12 cellular contexts compared by ENCODE assay signal in genomic region chr2:42385225-42385624, GRCh38. TPM values are rescaled to one million over a fixed set of nuclear protein-coding genes. Genes with fewer than 3 reads are reported as not detected.
A peak's percentile ranks its signal among the peaks of the same experiment; 100 is the strongest.
DNase-seq lines count a peak whose midpoint lies in the region; ATAC-seq and TF ChIP-seq lines count a peak whose summit lies in the region.
"Had no signal": no experiment of that assay in that cellular context is flagged by ENCODE, and none has a peak within 500 bp of the region (broad histone marks: within the 10 kb centered on the region; RNA-seq: fewer than 3 reads in every experiment).

No MANE protein-coding gene starts in this region.

- H3K36me3 ChIP-seq in Caco-2 (ENCODE audit: control insufficient read depth, insufficient read depth, low read length) (no peaks in the 10 kb centered on the region), left lung (no peaks in the 10 kb centered on the region)
- H3K36me3 ChIP-seq: esophagus muscularis mucosa had no signal

- no peak overlapping the region for H3K27ac ChIP-seq in left lung
- H3K27ac ChIP-seq: esophagus muscularis mucosa had no signal

- in situ Hi-C loops in astrocyte of the cerebellum (cut with HindIII; ENCODE audit: low sequenced_read_pairs), result no loop called here

- DNase-seq in Caco-2 (peak; percentile 60 to 63), HuH-7 (ENCODE audit: low spot score) (peak; percentile 39), astrocyte of the cerebellum (ENCODE audit: low read depth) (no peak), left lung (no peak), mesenteric fat pad (ENCODE audit: low spot score) (no peak), globus pallidus (ENCODE audit: low spot score) (no peak), AML-193 (lab: John Stamatoyannopoulos, UW) (no peak)
- no peak for DNase-seq in stimulated activated naive CD4-positive, alpha-beta T cell treated with Interleukin-2 at 50 U/mL for 16 hours (lab: John Stamatoyannopoulos, UW)
- DNase-seq: NCI-H2107, T-helper 9 cell had no signal

- BruUV-seq in Caco-2 (replicated peaks; lab: Mats Ljungman, UMichigan), result no TSS peak

- intact Hi-C loops in Caco-2 (cut with micrococcal nuclease; ENCODE audit: unreplicated experiment) (loop anchor here (2.0 to 5.0 kb wide), 2 partner anchors 77 to 278 kb away; no protein-coding TSS in a partner anchor), left lung (cut with DNase I) (no loop called here)

- CTCF ChIA-PET in Caco-2 (lab: Charles Lee), result interaction anchor here (0.6 to 0.9 kb wide), 4 partner anchors 13 to 278 kb away, joined by 3 to 10 read pairs (median 4); no protein-coding TSS in a partner anchor

- H3K27me3 ChIP-seq in Caco-2 (replicated peaks; ENCODE audit: control insufficient read depth, insufficient read depth, low read length) (0 out of 2 replicates have a peak, but pooled peaks cover 1% of the 10 kb centered on the region), left lung (no peaks in the 10 kb centered on the region)
- H3K27me3 ChIP-seq: esophagus muscularis mucosa had no signal

- peaks cover 4% of the 10 kb centered on the region for H3K4me1 Mint-ChIP-seq in Caco-2 (ENCODE audit: low read depth, unreplicated experiment)

- TF ChIP-seq CTCF in Caco-2 (IDR thresholded peaks at IDR 0.05; ENCODE audit: insufficient read depth in 1 of 2, low read depth in 1 of 2, low read length in 1 of 2, severe bottlenecking in 1 of 2, unreplicated experiment in 1 of 2), result peak; percentile 37 to 77
- TF ChIP-seq CTCF in astrocyte of the cerebellum (IDR thresholded peaks at IDR 0.05; ENCODE audit: low read depth, low read length, missing control alignments), result peak; percentile 31
- TF ChIP-seq CTCF in left lung (IDR thresholded peaks at IDR 0.05), result no peak

- H3K27ac Mint-ChIP-seq in Caco-2 (ENCODE audit: unreplicated experiment), result no peak overlapping the region
- H3K27ac Mint-ChIP-seq: activated naive CD4-positive, alpha-beta T cell treated with anti-CD3 and anti-CD28 coated beads, Interleukin-2, amount 50 U/mL, for 72 hours had no signal

- H3K27me3 Mint-ChIP-seq in Caco-2 (ENCODE audit: insufficient read depth, unreplicated experiment), result no peaks in the 10 kb centered on the region

- H3K4me1 ChIP-seq in Caco-2 (no peaks in the 10 kb centered on the region), left lung (no peaks in the 10 kb centered on the region)
- H3K4me1 ChIP-seq: esophagus muscularis mucosa had no signal

- POLR2A ChIA-PET in Caco-2 (lab: Charles Lee), result no interaction called here

- no peaks in the 10 kb centered on the region for H3K9me3 Mint-ChIP-seq in Caco-2 (ENCODE audit: unreplicated experiment)
- H3K9me3 Mint-ChIP-seq: activated naive CD4-positive, alpha-beta T cell treated with anti-CD3 and anti-CD28 coated beads, Interleukin-2, amount 50 U/mL, for 72 hours had no signal

- H3K4me3 Mint-ChIP-seq in Caco-2 (ENCODE audit: unreplicated experiment), result no peak overlapping the region

- ATAC-seq in left lung, result peak; percentile 52
- ATAC-seq: activated naive CD4-positive, alpha-beta T cell treated with anti-CD3 and anti-CD28 coated beads, Interleukin-2, amount 50 U/mL, for 72 hours had no signal

- no peaks in the 10 kb centered on the region for H3K36me3 Mint-ChIP-seq in Caco-2 (ENCODE audit: insufficient read depth, unreplicated experiment)
- H3K36me3 Mint-ChIP-seq: activated naive CD4-positive, alpha-beta T cell treated with anti-CD3 and anti-CD28 coated beads, Interleukin-2, amount 50 U/mL, for 72 hours had no signal

- H3K4me3 ChIP-seq in Caco-2 (ENCODE audit: low read depth, low read length), result no peak overlapping the region
- no peak overlapping the region for H3K4me3 ChIP-seq in astrocyte of the cerebellum (ENCODE audit: low read depth, low read length)
- H3K4me3 ChIP-seq in left lung, result no peak overlapping the region
- H3K4me3 ChIP-seq: esophagus muscularis mucosa had no signal

- no peaks in the 10 kb centered on the region for H3K9me3 ChIP-seq in Caco-2
- no peaks in the 10 kb centered on the region for H3K9me3 ChIP-seq in left lung
- H3K9me3 ChIP-seq: esophagus muscularis mucosa had no signal

RNA-seq across cellular contexts. Expression of gene COX7A2L, which starts 24.2 kb away (rescaled TPM):
- total RNA-seq in Caco-2 (2022) (117 and 125 TPM in 2 replicates), left lung (10 to 100 TPM; 80.0 to 81.2 TPM), mesenteric fat pad (78.5 TPM)

Comparison
In these comparisons a context has a peak if more than half of its experiments do, and no peak if none do; other contexts are left out.
1. DNase-seq: peak in Caco-2 (2 of 2) and HuH-7 (single experiment); none in astrocyte of the cerebellum (single experiment), left lung (0 of 2), mesenteric fat pad (single experiment), globus pallidus (single experiment), AML-193 (0 of 2) and stimulated activated naive CD4-positive, alpha-beta T cell treated with Interleukin-2 at 50 U/mL for 16 hours (single experiment).
2. CTCF ChIP-seq: peak in Caco-2 (2 of 2) and astrocyte of the cerebellum (single experiment); none in left lung (0 of 2).